In the genomic region with DNA sequence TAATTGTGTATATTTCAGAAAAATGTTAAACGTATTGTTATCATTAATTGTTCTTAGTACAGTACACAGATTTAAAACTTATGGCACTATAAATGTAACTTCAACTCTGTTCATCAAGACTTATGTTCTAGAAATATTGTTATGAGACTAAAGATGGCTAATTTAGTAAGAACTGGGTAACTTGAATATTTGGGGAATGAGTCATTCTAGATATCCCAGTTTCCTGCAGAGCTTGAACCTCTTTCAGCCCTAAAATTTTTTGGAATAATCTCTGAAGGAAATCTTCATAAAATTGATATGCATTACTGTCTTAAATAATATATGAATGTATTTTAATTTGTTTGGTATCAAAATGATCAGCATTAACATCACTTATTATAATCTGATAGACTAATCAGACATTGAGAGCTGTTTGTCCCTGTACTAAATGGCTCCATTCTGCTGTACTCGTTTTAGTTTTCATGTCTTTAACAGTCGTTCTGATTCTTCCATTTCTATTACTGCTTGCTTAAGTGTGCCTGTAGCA, we compare ENCODE assay signal across 18 cellular contexts.
DNase-seq lines count a peak whose midpoint lies in the region; ATAC-seq and TF ChIP-seq lines count a peak whose summit lies in the region.
"Had no signal": no experiment of that assay in that cellular context is flagged by ENCODE, and none has a peak within 500 bp of the region (broad histone marks: within the 10 kb centered on the region; RNA-seq: fewer than 3 reads in every experiment).

No MANE protein-coding gene starts in this region.

- H3K79me2 ChIP-seq in H9 (ENCODE audit: insufficient read depth, low read length) = no peaks in the 10 kb centered on the region

- no peaks in the 10 kb centered on the region for H3K9me3 ChIP-seq in muscle layer of colon (ENCODE audit: low read length)
- H3K9me3 ChIP-seq in H9 (ENCODE audit: control insufficient read depth, low read depth, low read length) = no peaks in the 10 kb centered on the region
- no peaks in the 10 kb centered on the region for H3K9me3 ChIP-seq in mucosa of descending colon
- H3K9me3 ChIP-seq: left ventricle myocardium inferior, vagina had no signal

- H2AFZ ChIP-seq in H9 (ENCODE audit: low read length) = no peak overlapping the region

- H2BK15ac ChIP-seq in H9 (ENCODE audit: low read depth, low read length) = no peak overlapping the region

- H3K27ac Mint-ChIP-seq in H9 = peak overlapping the region in 1 of 3 experiments; percentile 54; a peak in 1 of 7 replicates
- H3K27ac Mint-ChIP-seq in osteocyte (ENCODE audit: unreplicated experiment) = no peak overlapping the region
- H3K27ac Mint-ChIP-seq: activated CD8-positive, alpha-beta memory T cell treated with anti-CD3 and anti-CD28 coated beads, Interleukin-2, amount 10 ng/mL, durations not matched to agents 7 days and 5 days; T-helper 2 cell treated with Interferon-gamma antibody and Interleukin-4, amounts not matched to agents 5 μg/mL and 100 μg/mL, for 36 hours had no signal

- no peak for ATAC-seq in mucosa of descending colon
- no peak for ATAC-seq in HG02759 (IDR thresholded peaks at IDR 0.05; ENCODE audit: unreplicated experiment)
- ATAC-seq: activated CD8-positive, alpha-beta memory T cell treated with anti-CD3 and anti-CD28 coated beads, Interleukin-2, amount 10 ng/mL, durations not matched to agents 7 days and 5 days had no signal

- peak overlapping the region; percentile 23 for H3K27ac ChIP-seq in muscle layer of colon (ENCODE audit: low read depth, low read length)
- H3K27ac ChIP-seq in H9 (ENCODE audit: insufficient read length, low read depth, low read length) = no peak overlapping the region
- H3K27ac ChIP-seq: left ventricle myocardium inferior, vagina had no signal

- no peak overlapping the region for H3K23ac ChIP-seq in H9 (ENCODE audit: insufficient read length, low read depth, low read length)

- H3K27me3 Mint-ChIP-seq in H9 (ENCODE audit: low read depth) (no peaks in the 10 kb centered on the region), osteocyte (ENCODE audit: unreplicated experiment) (no peaks in the 10 kb centered on the region)
- H3K27me3 Mint-ChIP-seq: activated CD8-positive, alpha-beta memory T cell treated with anti-CD3 and anti-CD28 coated beads, Interleukin-2, amount 10 ng/mL, durations not matched to agents 7 days and 5 days had no signal

- no peak overlapping the region for H4K8ac ChIP-seq in H9 (replicated peaks; ENCODE audit: insufficient read length, low read depth, low read length)

- H4K5ac ChIP-seq in H9 (ENCODE audit: insufficient read length, low read depth, low read length) = no peak overlapping the region

- DNase-seq in AG20443 (ENCODE audit: low spot score) = peak; percentile 25
- DNase-seq in LNCaP clone FGC (ENCODE audit: low read depth) = no peak
- peak; percentile 54 for DNase-seq in choroid plexus epithelial cell (ENCODE audit: low read depth)
- DNase-seq in H9 = no peak
- DNase-seq in mucosa of descending colon = no peak
- no peak for DNase-seq in osteocyte (ENCODE audit: extremely low spot score, unreplicated experiment)
- DNase-seq: activated CD4-positive, alpha-beta T cell treated with anti-CD3 and anti-CD28 coated beads for 1 hour; activated CD8-positive, alpha-beta memory T cell treated with anti-CD3 and anti-CD28 coated beads, Interleukin-2, amount 10 ng/mL, durations not matched to agents 7 days and 5 days; activated effector memory CD4-positive, alpha-beta T cell treated with Interleukin-2 at 50 U/mL for 16 hours; left ventricle myocardium inferior; NCI-H1694; posterior cingulate gyrus; SHP77; stimulated activated CD4-positive, alpha-beta T cell treated with anti-CD3 and anti-CD28 coated beads, Interleukin-2, amount 100 ng/mL, for 48 hours had no signal

- no peak overlapping the region for H3K4ac ChIP-seq in H9 (ENCODE audit: low read depth, low read length)

- H3K4me3 Mint-ChIP-seq in H9 (no peak overlapping the region), osteocyte (ENCODE audit: unreplicated experiment) (no peak overlapping the region)
- H3K4me3 Mint-ChIP-seq: activated CD8-positive, alpha-beta memory T cell treated with anti-CD3 and anti-CD28 coated beads, Interleukin-2, amount 10 ng/mL, durations not matched to agents 7 days and 5 days; T-helper 2 cell treated with Interferon-gamma antibody and Interleukin-4, amounts not matched to agents 5 μg/mL and 100 μg/mL, for 36 hours had no signal

- no CpG with 5 or more reads among the region's 3 CpGs for WGBS in H9 (ENCODE audit: extremely low coverage, insufficient read length, low lambda C conversion rate)

- H3T11ph ChIP-seq in H9 (ENCODE audit: low read length) = no peak overlapping the region

- no peak overlapping the region for H2AK5ac ChIP-seq in H9 (ENCODE audit: insufficient read length, low read length)

- H3K18ac ChIP-seq in H9 (ENCODE audit: insufficient read length, low read depth, low read length) = no peak overlapping the region

- H3K27me3 ChIP-seq in muscle layer of colon (ENCODE audit: control insufficient read depth in 1 of 2, insufficient read depth in 2 of 2, low read length in 2 of 2) (no peaks in the 10 kb centered on the region), H9 (ENCODE audit: insufficient read depth, low read length) (no peaks in the 10 kb centered on the region)
- H3K27me3 ChIP-seq: vagina had no signal

- H2BK5ac ChIP-seq in H9 (ENCODE audit: insufficient read length, low read length) = no peak overlapping the region

- no peaks in the 10 kb centered on the region for H3K79me1 ChIP-seq in H9 (ENCODE audit: insufficient read depth, low read depth, low read length, poor library complexity, severe bottlenecking)

- H3K56ac ChIP-seq in H9 (ENCODE audit: insufficient read length, low read depth, low read length) = no peak overlapping the region

- peaks cover 7 to 34% (median 20%) of the 10 kb centered on the region in 3 experiments; a peak in 6 of 7 replicates for H3K36me3 Mint-ChIP-seq in H9 (ENCODE audit: insufficient read depth in 1 of 3, low read depth in 3 of 3)
- H3K36me3 Mint-ChIP-seq in osteocyte (ENCODE audit: unreplicated experiment) = peaks cover 35% of the 10 kb centered on the region

- H3K36me3 ChIP-seq in muscle layer of colon (ENCODE audit: insufficient read depth, low read length) = no peaks in the 10 kb centered on the region
- H3K36me3 ChIP-seq in mucosa of descending colon (ENCODE audit: low read depth) = no peaks in the 10 kb centered on the region

- TF ChIP-seq CTCF in LNCaP clone FGC (IDR thresholded peaks at IDR 0.05; ENCODE audit: control insufficient read depth, extremely low read depth, insufficient read depth) (no peak), choroid plexus epithelial cell (conservative IDR thresholded peaks at IDR 0.05; ENCODE audit: low read depth, low read length) (no peak), H9 (conservative IDR thresholded peaks at IDR 0.05) (no peak), mucosa of descending colon (IDR thresholded peaks at IDR 0.05) (no peak), osteocyte (IDR thresholded peaks at IDR 0.05) (no peak)

- no peaks in the 10 kb centered on the region for H3K4me1 ChIP-seq in muscle layer of colon (ENCODE audit: insufficient read depth, low read length)
- no peaks in the 10 kb centered on the region for H3K4me1 ChIP-seq in H9 (ENCODE audit: insufficient read depth, low read length)
- no peaks in the 10 kb centered on the region for H3K4me1 ChIP-seq in mucosa of descending colon (ENCODE audit: low read depth)
- H3K4me1 ChIP-seq: left ventricle myocardium inferior, vagina had no signal

- no peak overlapping the region for H2BK20ac ChIP-seq in H9 (ENCODE audit: low read depth, low read length, poor library complexity, severe bottlenecking)

- H3K9me3 Mint-ChIP-seq in H9 = no peaks in the 10 kb centered on the region
- H3K9me3 Mint-ChIP-seq in osteocyte (ENCODE audit: unreplicated experiment) = no peaks in the 10 kb centered on the region
- H3K9me3 Mint-ChIP-seq: T-helper 2 cell treated with Interferon-gamma antibody and Interleukin-4, amounts not matched to agents 5 μg/mL and 100 μg/mL, for 36 hours had no signal

- H3K9ac ChIP-seq in muscle layer of colon (ENCODE audit: low read length) (no peak overlapping the region), H9 (ENCODE audit: extremely low read depth, insufficient read length, low read length) (no peak overlapping the region)

- no peak overlapping the region for H3K14ac ChIP-seq in H9 (ENCODE audit: insufficient read depth, low read length)

- H3K4me3 ChIP-seq in LNCaP clone FGC (ENCODE audit: low read depth, low read length) (0 out of 2 replicates have a peak overlapping the region, but pooled peaks have one; percentile 2), choroid plexus epithelial cell (ENCODE audit: low read depth, low read length) (no peak overlapping the region), muscle layer of colon (ENCODE audit: low read depth in 1 of 2, low read length in 2 of 2) (no peak overlapping the region), mucosa of descending colon (no peak overlapping the region)
- H3K4me3 ChIP-seq: left ventricle myocardium inferior, vagina had no signal

- no peaks in the 10 kb centered on the region for H4K20me1 ChIP-seq in H9 (ENCODE audit: control insufficient read depth, insufficient read depth, insufficient read length)

- H3K4me1 Mint-ChIP-seq in H9 (0 out of 4 replicates have a peak, but pooled peaks cover 0 to 3% of the 10 kb centered on the region in 2 experiments), osteocyte (ENCODE audit: unreplicated experiment) (peaks cover 30% of the 10 kb centered on the region)

- H4K91ac ChIP-seq in H9 (ENCODE audit: insufficient read length, low read depth, low read length) = no peak overlapping the region

- H3K23me2 ChIP-seq in H9 (ENCODE audit: insufficient read length, low read depth, low read length, poor library complexity, severe bottlenecking) = no peaks in the 10 kb centered on the region

- H2BK120ac ChIP-seq in H9 (ENCODE audit: low read depth, low read length, poor library complexity, severe bottlenecking) = no peak overlapping the region

- intact Hi-C loops in mucosa of descending colon (cut with DNase I, micrococcal nuclease) = no loop called here

- no peak overlapping the region for H3K4me2 ChIP-seq in H9 (ENCODE audit: insufficient read depth, insufficient read length, low read length)

- H2BK12ac ChIP-seq in H9 (ENCODE audit: insufficient read length, low read depth, low read length) = no peak overlapping the region

Comparison
In these comparisons a context has a peak if more than half of its experiments do, and no peak if none do; other contexts are left out.
1. DNase-seq: peak in AG20443 (single experiment) and choroid plexus epithelial cell (single experiment); none in LNCaP clone FGC (single experiment), H9 (single experiment), mucosa of descending colon (0 of 3) and osteocyte (single experiment).